Comparison of ENCODE assay signal across 11 cellular contexts in the genomic region with DNA sequence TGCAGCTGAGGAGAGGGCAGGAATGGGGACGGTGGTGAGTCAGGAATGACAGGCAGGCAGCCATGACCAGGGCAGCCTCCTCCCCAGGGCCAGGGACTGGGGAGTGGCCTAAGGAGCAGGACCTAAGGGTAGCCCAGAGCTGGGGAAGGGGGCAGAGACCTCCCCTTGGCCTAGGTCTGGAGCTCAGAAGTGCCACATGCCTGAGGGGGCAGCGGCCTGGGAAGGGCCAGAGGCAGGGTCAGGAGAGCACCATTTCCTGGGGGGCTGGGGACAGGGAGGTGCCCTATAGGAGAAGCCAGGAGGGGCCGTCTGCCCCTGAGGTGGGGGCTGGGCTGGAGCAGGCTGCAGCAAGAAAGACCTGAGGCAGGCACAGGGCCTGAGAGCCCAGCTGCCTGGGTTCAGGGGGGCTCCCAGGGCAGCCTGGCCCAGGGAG. TPM values are rescaled to one million over a fixed set of nuclear protein-coding genes. Genes with fewer than 3 reads are reported as not detected.
DNase-seq lines count a peak whose midpoint lies in the region; ATAC-seq, FAIRE-seq and TF ChIP-seq lines count a peak whose summit lies in the region.
"Had no signal": no experiment of that assay in that cellular context is flagged by ENCODE, and none has a peak within 500 bp of the region (broad histone marks: within the 10 kb centered on the region; RNA-seq: fewer than 3 reads in every experiment).

No MANE protein-coding gene starts in this region.

- no peak for FAIRE-seq in frontal cortex (lab: Jason Lieb, UNC)
- FAIRE-seq: GM19239 had no signal

- no peak for DNase-seq in activated T-cell treated with anti-CD3 and anti-CD28 coated beads, Interleukin-2, amount 50 U/mL, for 24 hours
- no peak for DNase-seq in activated T-cell treated with anti-CD3 and anti-CD28 coated beads, Interleukin-2, amount 50 U/mL, for 48 hours
- no peak for DNase-seq in activated CD4-positive, alpha-beta memory T cell treated with anti-CD3 and anti-CD28 coated beads for 36 hours
- DNase-seq in immature natural killer cell (no peak), frontal cortex (ENCODE audit: low spot score in 2 of 2) (no peak), HEK293T (ENCODE audit: extremely low spot score) (no peak), NCI-H1694 (lab: John Stamatoyannopoulos, UW) (no peak)
- DNase-seq: DND-41 had no signal

- intact Hi-C loops in activated CD4-positive, alpha-beta memory T cell treated with anti-CD3 and anti-CD28 coated beads for 36 hours (cut with micrococcal nuclease): no loop called here

- POLR2A ChIA-PET in activated CD4-positive, alpha-beta memory T cell treated with anti-CD3 and anti-CD28 coated beads for 36 hours (lab: Charles Lee): interaction anchor here (1.2 to 1.6 kb wide), 2 partner anchors 7 to 14 kb away, joined by 3 to 6 read pairs; no protein-coding TSS in a partner anchor
- POLR2A ChIA-PET in HEK293T (lab: Yijun Ruan, JAX): no interaction called here

- CTCF ChIA-PET in activated CD4-positive, alpha-beta memory T cell treated with anti-CD3 and anti-CD28 coated beads for 36 hours (lab: Charles Lee): interaction anchor here (0.6 to 1.3 kb wide), 2 partner anchors 39 to 41 kb away, joined by 3 read pairs; no protein-coding TSS in a partner anchor
- CTCF ChIA-PET in HEK293T (lab: Yijun Ruan, JAX): no interaction called here

- H3K27ac Mint-ChIP-seq in activated T-cell treated with anti-CD3 and anti-CD28 coated beads, Interleukin-2, amount 50 U/mL, for 24 hours: peak overlapping the region; percentile 91
- peak overlapping the region; percentile 89 for H3K27ac Mint-ChIP-seq in activated CD4-positive, alpha-beta memory T cell treated with anti-CD3 and anti-CD28 coated beads for 36 hours
- H3K27ac Mint-ChIP-seq in immature natural killer cell: peak overlapping the region; percentile 38 to 91 (median 66)
- peak overlapping the region; percentile 88 for H3K27ac Mint-ChIP-seq in stimulated activated memory B cell treated with anti-CD40 and anti-IgM and Interleukin-4, amounts not matched to agents 10 μg/mL and 1 μg/mL and 100 μg/mL, for 72 hours
- H3K27ac Mint-ChIP-seq: GM23338 had no signal

- peaks cover 74% of the 10 kb centered on the region for H3K4me1 Mint-ChIP-seq in activated T-cell treated with anti-CD3 and anti-CD28 coated beads, Interleukin-2, amount 50 U/mL, for 24 hours (ENCODE audit: low read depth)
- H3K4me1 Mint-ChIP-seq in activated CD4-positive, alpha-beta memory T cell treated with anti-CD3 and anti-CD28 coated beads for 36 hours (ENCODE audit: low read depth): peaks cover 73% of the 10 kb centered on the region
- H3K4me1 Mint-ChIP-seq in immature natural killer cell: peaks cover 37 to 62% of the 10 kb centered on the region in 2 donors
- peaks cover 69% of the 10 kb centered on the region for H3K4me1 Mint-ChIP-seq in stimulated activated memory B cell treated with anti-CD40 and anti-IgM and Interleukin-4, amounts not matched to agents 10 μg/mL and 1 μg/mL and 100 μg/mL, for 72 hours

- H3K27me3 Mint-ChIP-seq in activated T-cell treated with anti-CD3 and anti-CD28 coated beads, Interleukin-2, amount 50 U/mL, for 24 hours: no peaks in the 10 kb centered on the region
- H3K27me3 Mint-ChIP-seq in activated CD4-positive, alpha-beta memory T cell treated with anti-CD3 and anti-CD28 coated beads for 36 hours: no peaks in the 10 kb centered on the region
- peaks cover 0 to 1% (median 0%) of the 10 kb centered on the region in 3 donors for H3K27me3 Mint-ChIP-seq in immature natural killer cell (ENCODE audit: low read depth in 3 of 3)
- H3K27me3 Mint-ChIP-seq in stimulated activated memory B cell treated with anti-CD40 and anti-IgM and Interleukin-4, amounts not matched to agents 10 μg/mL and 1 μg/mL and 100 μg/mL, for 72 hours: no peaks in the 10 kb centered on the region

- H3K36me3 Mint-ChIP-seq in activated T-cell treated with anti-CD3 and anti-CD28 coated beads, Interleukin-2, amount 50 U/mL, for 24 hours (ENCODE audit: low read depth): peaks cover 94% of the 10 kb centered on the region
- H3K36me3 Mint-ChIP-seq in activated CD4-positive, alpha-beta memory T cell treated with anti-CD3 and anti-CD28 coated beads for 36 hours: peaks cover 87% of the 10 kb centered on the region
- peaks cover 41 to 72% (median 53%) of the 10 kb centered on the region in 3 donors for H3K36me3 Mint-ChIP-seq in immature natural killer cell
- peaks cover 87% of the 10 kb centered on the region for H3K36me3 Mint-ChIP-seq in stimulated activated memory B cell treated with anti-CD40 and anti-IgM and Interleukin-4, amounts not matched to agents 10 μg/mL and 1 μg/mL and 100 μg/mL, for 72 hours

- H3K4me3 Mint-ChIP-seq in activated T-cell treated with anti-CD3 and anti-CD28 coated beads, Interleukin-2, amount 50 U/mL, for 24 hours: peak overlapping the region; percentile 11
- H3K4me3 Mint-ChIP-seq in activated CD4-positive, alpha-beta memory T cell treated with anti-CD3 and anti-CD28 coated beads for 36 hours: no peak overlapping the region
- no peak overlapping the region for H3K4me3 Mint-ChIP-seq in immature natural killer cell
- H3K4me3 Mint-ChIP-seq in stimulated activated memory B cell treated with anti-CD40 and anti-IgM and Interleukin-4, amounts not matched to agents 10 μg/mL and 1 μg/mL and 100 μg/mL, for 72 hours: no peak overlapping the region
- H3K4me3 Mint-ChIP-seq: GM23338 had no signal

- ATAC-seq in stimulated activated memory B cell treated with anti-CD40 and anti-IgM and Interleukin-4, amounts not matched to agents 10 μg/mL and 1 μg/mL and 100 μg/mL, for 72 hours: no peak
- ATAC-seq: GM23338 had no signal

- H3K9me3 Mint-ChIP-seq in activated T-cell treated with anti-CD3 and anti-CD28 coated beads, Interleukin-2, amount 50 U/mL, for 24 hours: no peaks in the 10 kb centered on the region
- no peaks in the 10 kb centered on the region for H3K9me3 Mint-ChIP-seq in activated CD4-positive, alpha-beta memory T cell treated with anti-CD3 and anti-CD28 coated beads for 36 hours
- no peaks in the 10 kb centered on the region for H3K9me3 Mint-ChIP-seq in immature natural killer cell
- no peaks in the 10 kb centered on the region for H3K9me3 Mint-ChIP-seq in stimulated activated memory B cell treated with anti-CD40 and anti-IgM and Interleukin-4, amounts not matched to agents 10 μg/mL and 1 μg/mL and 100 μg/mL, for 72 hours
- H3K9me3 Mint-ChIP-seq: GM23338 had no signal

TF ChIP-seq in HEK293T, 16 proteins besides CTCF, POLR2A, EP300 and RAD21:
- no peak for TF ChIP-seq FOXM1 (IDR thresholded peaks at IDR 0.05; ENCODE audit: borderline replicate concordance)
- TF ChIP-seq ARNT (IDR thresholded peaks at IDR 0.05): no peak
- TF ChIP-seq FOXK2 (IDR thresholded peaks at IDR 0.05): no peak
- no peak for TF ChIP-seq CTBP1 (IDR thresholded peaks at IDR 0.05; ENCODE audit: borderline replicate concordance)
- no peak for TF ChIP-seq TARDBP (IDR thresholded peaks at IDR 0.05)

RNA-seq across cellular contexts. Expression of a gene that starts 20.9 kb away (rescaled TPM):
- 100 to 1,000 TPM; 325 to 343 TPM for total RNA-seq in activated CD4-positive, alpha-beta memory T cell treated with anti-CD3 and anti-CD28 coated beads for 36 hours
- polyA plus RNA-seq in immature natural killer cell: 100 to 1,000 TPM; 167 to 262 (median 242) TPM
- 26.1 TPM for total RNA-seq in frontal cortex

RNA-seq across cellular contexts. Expression of a gene that starts 46.0 kb away (rescaled TPM):
- total RNA-seq in activated CD4-positive, alpha-beta memory T cell treated with anti-CD3 and anti-CD28 coated beads for 36 hours: 10 to 100 TPM; 15.9 to 16.7 TPM
- 10 to 100 TPM; 13.5 to 37.4 (median 19.8) TPM for polyA plus RNA-seq in immature natural killer cell
- 2.4 TPM for total RNA-seq in frontal cortex

Comparison
In these comparisons a context has a peak if more than half of its experiments do, and no peak if none do; other contexts are left out.
1. RNA of a gene that starts 20.9 kb away (total RNA-seq): 325 to 343 TPM in activated CD4-positive, alpha-beta memory T cell treated with anti-CD3 and anti-CD28 coated beads for 36 hours; 26.1 TPM in frontal cortex (single experiment); every median in the first group is over 10 times any median in the second.
2. Peak in every context shown above with its lines, with median percentiles within 50 percentile points of each other: H3K27ac Mint-ChIP-seq.